20 cellular contexts compared by ENCODE assay signal in genomic region chr3:5309602-5310001, GRCh38.
A peak's percentile ranks its signal among the peaks of the same experiment; 100 is the strongest.
DNase-seq lines count a peak whose midpoint lies in the region; ATAC-seq, FAIRE-seq and TF ChIP-seq lines count a peak whose summit lies in the region.
"Had no signal": no experiment of that assay in that cellular context is flagged by ENCODE, and none has a peak within 500 bp of the region (broad histone marks: within the 10 kb centered on the region; RNA-seq: fewer than 3 reads in every experiment).

No MANE protein-coding gene starts in this region.

- H3K27me3 Mint-ChIP-seq in astrocyte (ENCODE audit: low read depth, unreplicated experiment): no peaks in the 10 kb centered on the region
- H3K27me3 Mint-ChIP-seq: CD4-positive, alpha-beta T cell had no signal

- intact Hi-C loops in mucosa of descending colon (cut with DNase I, micrococcal nuclease): no loop called here

- ATAC-seq in A549: no peak
- ATAC-seq in mucosa of descending colon: peak; percentile 9
- ATAC-seq: CD8-positive, alpha-beta T cell had no signal

- no peaks in the 10 kb centered on the region for H3K27me3 ChIP-seq in astrocyte (ENCODE audit: insufficient read depth, low read length)
- H3K27me3 ChIP-seq: BE2C, BLaER1 had no signal

- H4K20me1 ChIP-seq in astrocyte (ENCODE audit: insufficient read depth, low read length): no peaks in the 10 kb centered on the region
- H4K20me1 ChIP-seq: BLaER1 had no signal

- H3K4me2 ChIP-seq in A549 (peak overlapping the region; percentile 23; the same call in 1 of the 3 replicates), astrocyte (ENCODE audit: low read length) (peak overlapping the region; percentile 13)
- H3K4me2 ChIP-seq: BLaER1 had no signal

- no peak overlapping the region for H2AFZ ChIP-seq in astrocyte (ENCODE audit: low read depth, low read length)

- CTCF ChIA-PET in A549 (lab: Yijun Ruan, JAX): no interaction called here

- H3K27ac ChIP-seq in A549: no peak overlapping the region
- H3K27ac ChIP-seq in astrocyte (ENCODE audit: low read depth, low read length): no peak overlapping the region
- H3K27ac ChIP-seq: BLaER1, C4-2B had no signal

- POLR2A ChIA-PET in A549 (lab: Yijun Ruan, JAX): no interaction called here

- TF ChIP-seq CTCF in A549 (IDR thresholded peaks at IDR 0.05): no peak
- TF ChIP-seq CTCF in astrocyte (IDR thresholded peaks at IDR 0.05; ENCODE audit: insufficient read depth, low read depth, low read length): no peak
- TF ChIP-seq CTCF in mucosa of descending colon (IDR thresholded peaks at IDR 0.05): no peak

- no peak for TF ChIP-seq RAD21 in A549 (conservative IDR thresholded peaks at IDR 0.05 in 1 of 2, IDR thresholded peaks at IDR 0.05 in 1 of 2)

- peaks cover 17% of the 10 kb centered on the region for H3K4me1 ChIP-seq in A549
- no peaks in the 10 kb centered on the region for H3K4me1 ChIP-seq in astrocyte (ENCODE audit: insufficient read depth, low read length)
- peaks cover 9% of the 10 kb centered on the region for H3K4me1 ChIP-seq in mucosa of descending colon (ENCODE audit: low read depth)
- H3K4me1 ChIP-seq: BE2C had no signal

- DNase-seq in A549 (ENCODE audit: low read depth in 1 of 2, low spot score in 1 of 2) (no peak), astrocyte (ENCODE audit: low read depth) (no peak), mucosa of descending colon (no peak), NCI-H146 (lab: John Stamatoyannopoulos, UW) (no peak), NCI-H2081 (lab: John Stamatoyannopoulos, UW) (no peak), NCI-H2171 treated with DMSO at 0.1 percent for 48 hours (lab: John Stamatoyannopoulos, UW) (no peak)
- DNase-seq: ACHN; BE2C; Caco-2; Calu3; CD4-positive, alpha-beta T cell; CD8-positive, alpha-beta T cell; DMS79 treated with DMSO at 0.1 percent for 48 hours; GF-D8 had no signal

- FAIRE-seq in A549 (lab: Jason Lieb, UNC): no peak
- no peak for FAIRE-seq in astrocyte (lab: Jason Lieb, UNC)
- FAIRE-seq: D721Med, G401.6, GM12891, GM19239 had no signal

- WGBS in A549 (ENCODE audit: missing lambda C conversion rate): 29% methylated on average over 3 of the region's 3 CpGs

- H3K36me3 Mint-ChIP-seq in astrocyte (ENCODE audit: low read depth, unreplicated experiment): no peaks in the 10 kb centered on the region
- H3K36me3 Mint-ChIP-seq: CD8-positive, alpha-beta T cell had no signal

- H3K27ac Mint-ChIP-seq in astrocyte (ENCODE audit: unreplicated experiment): no peak overlapping the region
- H3K27ac Mint-ChIP-seq: CD4-positive, alpha-beta T cell; CD8-positive, alpha-beta T cell had no signal

- no peak overlapping the region for H3K4me3 ChIP-seq in A549
- no peak overlapping the region for H3K4me3 ChIP-seq in astrocyte (ENCODE audit: insufficient read depth, low read depth, low read length)
- no peak overlapping the region for H3K4me3 ChIP-seq in mucosa of descending colon
- H3K4me3 ChIP-seq: BLaER1 had no signal

- H3K36me3 ChIP-seq in astrocyte (ENCODE audit: insufficient read depth, low read length): no peaks in the 10 kb centered on the region
- no peaks in the 10 kb centered on the region for H3K36me3 ChIP-seq in mucosa of descending colon (ENCODE audit: low read depth)
- H3K36me3 ChIP-seq: BE2C, BLaER1 had no signal

- H3K9me3 Mint-ChIP-seq in astrocyte (ENCODE audit: unreplicated experiment): peaks cover 7% of the 10 kb centered on the region
- H3K9me3 Mint-ChIP-seq: CD4-positive, alpha-beta T cell; CD8-positive, alpha-beta T cell had no signal

- TF ChIP-seq EP300 in A549 (IDR thresholded peaks at IDR 0.05): no peak

- TF ChIP-seq POLR2A in A549 (IDR thresholded peaks at IDR 0.05; ENCODE audit: low read length): no peak

- H3K79me2 ChIP-seq in astrocyte (ENCODE audit: insufficient read depth, low read length): no peaks in the 10 kb centered on the region

- H3K9me3 ChIP-seq in A549 (no peaks in the 10 kb centered on the region), astrocyte (ENCODE audit: insufficient read depth, low read depth, low read length) (no peaks in the 10 kb centered on the region), mucosa of descending colon (no peaks in the 10 kb centered on the region)
- H3K9me3 ChIP-seq: BE2C, BLaER1, Caco-2 had no signal

- no peaks in the 10 kb centered on the region for H3K4me1 Mint-ChIP-seq in astrocyte (ENCODE audit: low read depth, unreplicated experiment)

- no peak overlapping the region for H3K9ac ChIP-seq in astrocyte (ENCODE audit: low read length)
- H3K9ac ChIP-seq: BLaER1 had no signal

- no peak overlapping the region for H3K4me3 Mint-ChIP-seq in astrocyte (ENCODE audit: unreplicated experiment)
- H3K4me3 Mint-ChIP-seq: CD4-positive, alpha-beta T cell; CD8-positive, alpha-beta T cell had no signal

TF ChIP-seq in A549, 52 proteins besides CTCF, POLR2A, EP300 and RAD21:
- no peak for TF ChIP-seq ZC3H11A (IDR thresholded peaks at IDR 0.05)
- TF ChIP-seq NFE2L2 (conservative IDR thresholded peaks at IDR 0.05; ENCODE audit: low read length): no peak
- TF ChIP-seq ZNF302 (CRISPR knock-in tag; IDR thresholded peaks at IDR 0.05): no peak
- TF ChIP-seq BHLHE40 (IDR thresholded peaks at IDR 0.05; ENCODE audit: low read depth, low read length): no peak
- no peak for TF ChIP-seq EHF (CRISPR knock-in tag; IDR thresholded peaks at IDR 0.05)
- TF ChIP-seq RFX5 (IDR thresholded peaks at IDR 0.05): no peak
- TF ChIP-seq SMC3 (IDR thresholded peaks at IDR 0.05): no peak
- no peak for TF ChIP-seq GATA3 (IDR thresholded peaks at IDR 0.05; ENCODE audit: borderline replicate concordance)
- no peak for TF ChIP-seq HES2 (IDR thresholded peaks at IDR 0.05)
- no peak for TF ChIP-seq HOXB13 (CRISPR knock-in tag; IDR thresholded peaks at IDR 0.05; ENCODE audit: low read depth)
- no peak for TF ChIP-seq MAZ (IDR thresholded peaks at IDR 0.05; ENCODE audit: borderline replicate concordance, low read depth, low read length)
- no peak for TF ChIP-seq POLR2AphosphoS2 (conservative IDR thresholded peaks at IDR 0.05; ENCODE audit: low read length)
- TF ChIP-seq NR3C1 (IDR thresholded peaks at IDR 0.05): no peak
- no peak for TF ChIP-seq ESRRA (IDR thresholded peaks at IDR 0.05; ENCODE audit: borderline replicate concordance, low read length)
- no peak for TF ChIP-seq PBX3 (IDR thresholded peaks at IDR 0.05)
- no peak for TF ChIP-seq ATOH8 (CRISPR knock-in tag; IDR thresholded peaks at IDR 0.05; ENCODE audit: low read depth)
- no peak for TF ChIP-seq FOXS1 (CRISPR knock-in tag; IDR thresholded peaks at IDR 0.05)
